19 cellular contexts compared by ENCODE assay signal in genomic region chr9:99931155-99931840, GRCh38.
"Had no signal": no experiment of that assay in that cellular context is flagged by ENCODE, and none has a peak within 500 bp of the region (broad histone marks: within the 10 kb centered on the region; RNA-seq: fewer than 3 reads in every experiment).

No MANE protein-coding gene starts in this region.

- H2AFZ ChIP-seq: parathyroid adenoma had no signal

- H3K4me1 Mint-ChIP-seq: activated naive CD4-positive, alpha-beta T cell treated with anti-CD3 and anti-CD28 coated beads, Interleukin-2, amount 10 ng/mL, durations not matched to agents 7 days and 5 days had no signal

- H3K4me3 ChIP-seq: coronary artery, esophagus squamous epithelium, left lung, mucosa of descending colon, tibial artery, uterus had no signal

- H3K9me3 Mint-ChIP-seq: activated naive CD4-positive, alpha-beta T cell treated with anti-CD3 and anti-CD28 coated beads, Interleukin-2, amount 10 ng/mL, durations not matched to agents 7 days and 5 days had no signal

- H3K27me3 Mint-ChIP-seq: activated naive CD4-positive, alpha-beta T cell treated with anti-CD3 and anti-CD28 coated beads, Interleukin-2, amount 10 ng/mL, durations not matched to agents 7 days and 5 days; naive thymus-derived CD4-positive, alpha-beta T cell; stimulated activated naive B cell treated with anti-CD40 and anti-IgM and Interleukin-4, amounts not matched to agents 10 μg/mL and 1 μg/mL and 100 μg/mL, for 72 hours had no signal

- ATAC-seq: left lung; mucosa of descending colon; naive thymus-derived CD4-positive, alpha-beta T cell; stimulated activated naive B cell treated with anti-CD40 and anti-IgM and Interleukin-4, amounts not matched to agents 10 μg/mL and 1 μg/mL and 100 μg/mL, for 72 hours had no signal

- DNase-seq: activated CD4-positive, alpha-beta T cell treated with anti-CD3 and anti-CD28 coated beads, Interleukin-2, amount 50 U/mL, for 48 hours; activated CD4-positive, CD25-positive, alpha-beta regulatory T cell treated with anti-CD3 and anti-CD28 coated beads, Interleukin-2, amount 50 U/mL, for 72 hours; activated naive CD4-positive, alpha-beta T cell treated with anti-CD3 and anti-CD28 coated beads, Interleukin-2, amount 10 ng/mL, durations not matched to agents 7 days and 5 days; activated T-cell treated with anti-CD3 and anti-CD28 coated beads, Interleukin-2, amount 50 U/mL, for 1 hour; effector CD8-positive, alpha-beta T cell; esophagus squamous epithelium; left lung; mucosa of descending colon; naive thymus-derived CD4-positive, alpha-beta T cell; retina; stimulated activated CD4-positive, alpha-beta T cell treated with anti-CD3 and anti-CD28 coated beads, Interleukin-4, amount 100 ng/mL, for 1 hour; stimulated activated naive B cell treated with anti-CD40 and anti-IgM and Interleukin-4, amounts not matched to agents 10 μg/mL and 1 μg/mL and 100 μg/mL, for 72 hours; T1000; tibial artery; uterus had no signal

- H3K4me1 ChIP-seq: esophagus squamous epithelium, left lung, parathyroid adenoma, uterus had no signal

- H3K36me3 ChIP-seq: uterus had no signal

- H3K27ac Mint-ChIP-seq: activated naive CD4-positive, alpha-beta T cell treated with anti-CD3 and anti-CD28 coated beads, Interleukin-2, amount 10 ng/mL, durations not matched to agents 7 days and 5 days; stimulated activated naive B cell treated with anti-CD40 and anti-IgM and Interleukin-4, amounts not matched to agents 10 μg/mL and 1 μg/mL and 100 μg/mL, for 72 hours had no signal

- H3K27ac ChIP-seq: coronary artery, esophagus squamous epithelium, left lung, parathyroid adenoma, tibial artery, uterus had no signal

- H3K27me3 ChIP-seq: esophagus squamous epithelium, left lung, tibial artery, uterus had no signal

- H3K9ac ChIP-seq: parathyroid adenoma had no signal

- FAIRE-seq: endothelial cell of umbilical vein, keratinocyte had no signal

- H3K4me3 Mint-ChIP-seq: activated naive CD4-positive, alpha-beta T cell treated with anti-CD3 and anti-CD28 coated beads, Interleukin-2, amount 10 ng/mL, durations not matched to agents 7 days and 5 days; stimulated activated naive B cell treated with anti-CD40 and anti-IgM and Interleukin-4, amounts not matched to agents 10 μg/mL and 1 μg/mL and 100 μg/mL, for 72 hours had no signal
